ENCODE assay signal across 8 cellular contexts in the genomic region with DNA sequence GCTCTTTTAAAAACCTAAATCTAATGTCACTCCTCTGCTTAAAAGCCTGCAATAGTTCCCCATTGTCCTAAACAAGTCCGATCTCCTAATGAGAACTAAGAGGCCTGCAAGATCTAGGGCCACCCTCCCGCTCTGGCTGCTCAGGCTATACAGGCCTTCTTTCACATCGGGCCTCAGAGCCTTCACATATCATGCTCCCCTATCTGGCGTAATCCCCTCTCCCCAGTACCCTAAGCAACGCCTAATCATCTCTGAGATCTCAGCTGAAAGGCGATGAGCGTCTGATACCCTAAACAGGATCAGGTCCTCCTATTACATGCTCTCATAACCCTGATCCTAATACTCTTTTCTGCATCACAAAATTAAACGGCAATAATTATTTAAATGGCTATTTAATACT. TPM values are rescaled to one million over a fixed set of nuclear protein-coding genes. Genes with fewer than 3 reads are reported as not detected.
DNase-seq lines count a peak whose midpoint lies in the region; ATAC-seq, FAIRE-seq and TF ChIP-seq lines count a peak whose summit lies in the region.

No MANE protein-coding gene starts in this region.

- no peak overlapping the region for H3K23ac ChIP-seq in trophoblast cell (ENCODE audit: low read length)

- H3K27me3 ChIP-seq in DOHH2 (ENCODE audit: control insufficient read depth, low read length) = peaks cover 8% of the 10 kb centered on the region
- no peaks in the 10 kb centered on the region for H3K27me3 ChIP-seq in PC-9 (ENCODE audit: insufficient read depth, low read depth)
- no peaks in the 10 kb centered on the region for H3K27me3 ChIP-seq in endothelial cell of umbilical vein (ENCODE audit: control insufficient read depth in 2 of 2, insufficient read depth in 2 of 2, low read length in 2 of 2)
- H3K27me3 ChIP-seq in trophoblast cell (ENCODE audit: insufficient read depth, low read length) = no peaks in the 10 kb centered on the region

- H2AFZ ChIP-seq in PC-9 (no peak overlapping the region), endothelial cell of umbilical vein (ENCODE audit: low read depth, low read length) (no peak overlapping the region), trophoblast cell (ENCODE audit: insufficient read depth, low read length, poor library complexity) (no peak overlapping the region)

- dilution Hi-C loops in endothelial cell of umbilical vein (cut with MboI; ENCODE audit: extremely low pct_ligation_motif_present, low sequenced_read_pairs) = no loop called here

- no peak for FAIRE-seq in endothelial cell of umbilical vein (lab: Jason Lieb, UNC)

- no peak for DNase-seq in PC-9
- no peak for DNase-seq in endothelial cell of umbilical vein (ENCODE audit: low read depth, low spot score)
- no peak for DNase-seq in trophoblast cell

- H3K9me1 ChIP-seq in endothelial cell of umbilical vein (replicated peaks; ENCODE audit: control insufficient read depth, extremely low read depth, insufficient read depth, low read length) = no peaks in the 10 kb centered on the region

- H4K91ac ChIP-seq in trophoblast cell (ENCODE audit: low read depth, low read length) = no peak overlapping the region

- H4K20me1 ChIP-seq in DOHH2 (ENCODE audit: control insufficient read depth, insufficient read depth, low read depth, low read length) = peaks cover 4% of the 10 kb centered on the region; the same call in 1 of the 2 replicates
- peaks cover 33% of the 10 kb centered on the region for H4K20me1 ChIP-seq in PC-9 (ENCODE audit: insufficient read depth)
- H4K20me1 ChIP-seq in endothelial cell of umbilical vein (replicated peaks; ENCODE audit: control insufficient read depth, extremely low read depth, insufficient read depth, low read length) = peaks cover 7% of the 10 kb centered on the region

- peaks cover 17% of the 10 kb centered on the region for H3F3A ChIP-seq in DOHH2 (ENCODE audit: control insufficient read depth, insufficient read depth)
- peaks cover 11% of the 10 kb centered on the region; the same call in 1 of the 2 replicates for H3F3A ChIP-seq in PC-9 (ENCODE audit: insufficient read depth, low read depth)

- peak overlapping the region; percentile 29 for H3K4ac ChIP-seq in trophoblast cell (ENCODE audit: low read depth, low read length)

- no peaks in the 10 kb centered on the region for H3K9me3 ChIP-seq in DOHH2 (ENCODE audit: control insufficient read depth, insufficient read depth, low read length)
- H3K9me3 ChIP-seq in PC-9 (ENCODE audit: insufficient read depth, low read depth) = no peaks in the 10 kb centered on the region
- H3K9me3 ChIP-seq in endothelial cell of umbilical vein (replicated peaks; ENCODE audit: control insufficient read depth, insufficient read depth, low read length) = no peaks in the 10 kb centered on the region
- no peaks in the 10 kb centered on the region for H3K9me3 ChIP-seq in trophoblast cell (ENCODE audit: insufficient read depth, low read depth, low read length)

- intact Hi-C loops in PC-9 (cut with micrococcal nuclease; ENCODE audit: unreplicated experiment) (loop anchor here (5.0 kb wide), 2 partner anchors 52 to 297 kb away; no protein-coding TSS in a partner anchor), endothelial cell of umbilical vein (cut with micrococcal nuclease) (loop anchor here (5.0 kb wide), 1 partner anchor 313 kb away; a partner anchor contains a TSS)

- H3K4me1 ChIP-seq in DOHH2 (ENCODE audit: control insufficient read depth, low read length) = peaks cover 35% of the 10 kb centered on the region
- H3K4me1 ChIP-seq in PC-9 (replicated peaks; ENCODE audit: insufficient read depth) = peaks cover 65% of the 10 kb centered on the region
- peaks cover 35% of the 10 kb centered on the region for H3K4me1 ChIP-seq in endothelial cell of umbilical vein (ENCODE audit: control insufficient read depth, extremely low read depth, insufficient read depth, low read length)
- H3K4me1 ChIP-seq in trophoblast cell (ENCODE audit: control insufficient read depth in 1 of 2, insufficient read depth in 2 of 2, low read length in 2 of 2) = peaks cover 4 to 11% of the 10 kb centered on the region in 2 experiments

- H4K8ac ChIP-seq in trophoblast cell (ENCODE audit: low read depth, low read length) = no peak overlapping the region

- POLR2A ChIA-PET in PC-9 (lab: Charles Lee; ENCODE audit: unreplicated experiment) (no interaction called here), endothelial cell of umbilical vein (lab: Charles Lee) (interaction anchor here (0.6 kb wide), 1 partner anchor 53 kb away, joined by 5 read pairs; no protein-coding TSS in a partner anchor)

- TF ChIP-seq CTCF in DOHH2 (IDR thresholded peaks at IDR 0.05; ENCODE audit: low read depth, low read length, poor library complexity, severe bottlenecking) (no peak), PC-9 (conservative IDR thresholded peaks at IDR 0.05) (no peak), endothelial cell of umbilical vein (IDR thresholded peaks at IDR 0.05; ENCODE audit: extremely low read depth in 1 of 2, insufficient read depth in 1 of 2, low read depth in 1 of 2, low read length in 2 of 2) (no peak)

- no peak overlapping the region for H3K14ac ChIP-seq in trophoblast cell (ENCODE audit: low read length)

- no CpG with 5 or more reads among the region's 8 CpGs for WGBS in trophoblast cell (ENCODE audit: extremely low coverage, insufficient coverage, insufficient read length)

- H3K4me3 ChIP-seq in DOHH2 (ENCODE audit: low read length) = peak overlapping the region; percentile 88
- H3K4me3 ChIP-seq in PC-9 = peak overlapping the region; percentile 86
- H3K4me3 ChIP-seq in endothelial cell of umbilical vein (replicated peaks in 1 of 3; ENCODE audit: insufficient read depth in 1 of 3, low read depth in 1 of 3, low read length in 3 of 3) = peak overlapping the region in 1 of 3 experiments; percentile 83
- H3K4me3 ChIP-seq in trophoblast cell (ENCODE audit: low read depth, low read length) = no peak overlapping the region

- ATAC-seq in GM21423 (IDR thresholded peaks at IDR 0.05; ENCODE audit: unreplicated experiment) = no peak
- no peak for ATAC-seq in HG03378 (IDR thresholded peaks at IDR 0.05; ENCODE audit: unreplicated experiment)
- no peak for ATAC-seq in GM21390 (IDR thresholded peaks at IDR 0.05; ENCODE audit: unreplicated experiment)
- ATAC-seq in HG03460 (IDR thresholded peaks at IDR 0.05; ENCODE audit: unreplicated experiment) = no peak

- H3K27ac ChIP-seq in DOHH2 (ENCODE audit: low read depth, low read length) (no peak overlapping the region), PC-9 (no peak overlapping the region), endothelial cell of umbilical vein (ENCODE audit: insufficient read depth, low read depth, low read length) (no peak overlapping the region), trophoblast cell (ENCODE audit: low read depth, low read length) (no peak overlapping the region)

- CTCF ChIA-PET in PC-9 (lab: Charles Lee) = interaction anchor here (1.0 kb wide), 1 partner anchor 56 kb away, joined by 5 read pairs; no protein-coding TSS in a partner anchor
- CTCF ChIA-PET in endothelial cell of umbilical vein (lab: Charles Lee) = no interaction called here

- H3K79me2 ChIP-seq in DOHH2 (ENCODE audit: control insufficient read depth, low read length) = peaks cover 62% of the 10 kb centered on the region
- peaks cover 70% of the 10 kb centered on the region for H3K79me2 ChIP-seq in PC-9 (ENCODE audit: low read depth)
- H3K79me2 ChIP-seq in endothelial cell of umbilical vein (ENCODE audit: control insufficient read depth, insufficient read depth, low read length) = peaks cover 55% of the 10 kb centered on the region
- peaks cover 21% of the 10 kb centered on the region for H3K79me2 ChIP-seq in trophoblast cell (ENCODE audit: control insufficient read depth, insufficient read depth, low read length, poor library complexity)

- H3K9me2 ChIP-seq in DOHH2 (replicated peaks; ENCODE audit: control insufficient read depth, low read length) = no peaks in the 10 kb centered on the region
- no peaks in the 10 kb centered on the region for H3K9me2 ChIP-seq in PC-9 (ENCODE audit: insufficient read depth)

- no peak overlapping the region for H2BK120ac ChIP-seq in trophoblast cell (ENCODE audit: insufficient read depth, low read length, poor library complexity)

- BruUV-seq in PC-9 (replicated peaks; lab: Mats Ljungman, UMichigan) (no TSS peak), endothelial cell of umbilical vein (replicated peaks; lab: Mats Ljungman, UMichigan) (no TSS peak)

- H3K18ac ChIP-seq in trophoblast cell (ENCODE audit: low read length) = no peak overlapping the region

- H3K36me3 ChIP-seq in DOHH2 (ENCODE audit: control insufficient read depth, low read length) = peaks cover 3% of the 10 kb centered on the region; the same call in 1 of the 2 replicates
- no peaks in the 10 kb centered on the region for H3K36me3 ChIP-seq in PC-9 (ENCODE audit: low read depth)
- no peaks in the 10 kb centered on the region for H3K36me3 ChIP-seq in endothelial cell of umbilical vein (ENCODE audit: control insufficient read depth in 2 of 2, extremely low read depth in 1 of 2, insufficient read depth in 2 of 2, low read length in 2 of 2)
- no peaks in the 10 kb centered on the region for H3K36me3 ChIP-seq in trophoblast cell (ENCODE audit: control insufficient read depth in 1 of 2, insufficient read depth in 2 of 2, low read length in 2 of 2)

- no peak overlapping the region for H2BK5ac ChIP-seq in trophoblast cell (ENCODE audit: low read depth, low read length, poor library complexity)

- H2AK5ac ChIP-seq in trophoblast cell (ENCODE audit: low read length) = no peak overlapping the region

- peak overlapping the region; percentile 83 for H3K4me2 ChIP-seq in DOHH2 (ENCODE audit: low read length)
- peak overlapping the region; percentile 90 for H3K4me2 ChIP-seq in PC-9
- peak overlapping the region; percentile 91 for H3K4me2 ChIP-seq in endothelial cell of umbilical vein (ENCODE audit: insufficient read depth, low read length)
- peak overlapping the region; percentile 50 for H3K4me2 ChIP-seq in trophoblast cell (ENCODE audit: low read length)

- H3K9ac ChIP-seq in endothelial cell of umbilical vein (replicated peaks; ENCODE audit: extremely low read depth, insufficient read depth, low read length) (peak overlapping the region; percentile 88), trophoblast cell (ENCODE audit: low read length) (no peak overlapping the region)

- no peak for TF ChIP-seq POLR2A in endothelial cell of umbilical vein (IDR thresholded peaks at IDR 0.05; ENCODE audit: low read depth, low read length)

- no peak overlapping the region for H4K12ac ChIP-seq in trophoblast cell (ENCODE audit: low read depth, low read length)

- no peak overlapping the region for H2BK12ac ChIP-seq in trophoblast cell (ENCODE audit: low read length)

- peaks cover 15% of the 10 kb centered on the region for H3K79me1 ChIP-seq in trophoblast cell (ENCODE audit: low read length)

RNA-seq across cellular contexts. Expression of a gene that starts 1.8 kb away (rescaled TPM):
- total RNA-seq in PC-9 (2021) = 38.4 and 46.7 TPM in 2 replicates
- 45.9 and 46.2 TPM in 2 replicates for total RNA-seq in endothelial cell of umbilical vein
- polyA plus RNA-seq in endothelial cell of umbilical vein = 6.4 and 8.0 TPM in 2 replicates
- 8.0 and 8.1 TPM in 2 replicates for polyA plus RNA-seq in endothelial cell of umbilical vein (2011; cell fraction: cytosol; rRNA removed)
- 37.0 and 46.6 TPM in 2 replicates for polyA plus RNA-seq in endothelial cell of umbilical vein (2011; cell fraction: nucleus; rRNA removed)
- polyA plus RNA-seq in endothelial cell of umbilical vein (2012) = 13.5 and 17.1 TPM in 2 replicates
- 19.6 and 20.1 TPM in 2 replicates for polyA minus RNA-seq in endothelial cell of umbilical vein
- 8.5 TPM for polyA minus RNA-seq in endothelial cell of umbilical vein (2011; cell fraction: cytosol; rRNA and poly(A)+ RNA removed)
- polyA minus RNA-seq in endothelial cell of umbilical vein (2011; cell fraction: nucleus; rRNA and poly(A)+ RNA removed) = 98.0 and 121 TPM in 2 replicates
- polyA plus RNA-seq in trophoblast cell (2013) = 24.7 and 24.8 TPM in 2 replicates
